In the genomic region with DNA sequence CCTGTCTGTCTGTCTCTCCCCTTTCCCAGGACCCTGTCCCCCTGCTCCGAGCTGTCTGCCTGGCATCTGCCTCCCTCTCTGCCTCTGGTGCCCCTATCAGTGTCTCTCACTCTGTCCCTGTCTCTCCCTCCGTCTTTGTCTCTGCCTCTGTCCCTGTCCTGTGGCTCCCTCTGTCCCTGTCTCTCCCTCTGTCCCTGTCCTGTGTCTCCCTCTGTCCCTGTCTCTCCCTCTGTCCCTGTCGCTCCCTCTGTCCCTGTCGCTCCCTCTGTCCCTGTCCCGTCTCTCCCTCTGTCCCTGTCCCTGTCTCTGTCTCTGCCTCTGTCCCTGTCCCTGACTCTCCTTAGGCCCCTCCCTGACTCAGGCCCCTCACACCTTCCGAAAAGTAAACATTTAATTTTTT, we compare ENCODE assay signal across 14 cellular contexts.
DNase-seq lines count a peak whose midpoint lies in the region; ATAC-seq, FAIRE-seq and TF ChIP-seq lines count a peak whose summit lies in the region.
"Had no signal": no experiment of that assay in that cellular context is flagged by ENCODE, and none has a peak within 500 bp of the region (broad histone marks: within the 10 kb centered on the region; RNA-seq: fewer than 3 reads in every experiment).

No MANE protein-coding gene starts in this region.

- H3K27me3 Mint-ChIP-seq in CD4-positive, alpha-beta memory T cell, result peaks cover 49 to 53% of the 10 kb centered on the region in 2 donors
- H3K27me3 Mint-ChIP-seq in central memory CD8-positive, alpha-beta T cell, result peaks cover 65% of the 10 kb centered on the region
- peaks cover 73% of the 10 kb centered on the region for H3K27me3 Mint-ChIP-seq in neural progenitor cell (ENCODE audit: insufficient read depth, low read depth)

- no peaks in the 10 kb centered on the region for H3K36me3 Mint-ChIP-seq in CD4-positive, alpha-beta memory T cell
- H3K36me3 Mint-ChIP-seq in central memory CD8-positive, alpha-beta T cell (ENCODE audit: insufficient read depth), result peaks cover 1% of the 10 kb centered on the region
- H3K36me3 Mint-ChIP-seq in neural progenitor cell, result no peaks in the 10 kb centered on the region
- H3K36me3 Mint-ChIP-seq: activated naive CD4-positive, alpha-beta T cell treated with anti-CD3 and anti-CD28 coated beads, Interleukin-2, amount 10 ng/mL, durations not matched to agents 7 days and 5 days had no signal

- intact Hi-C loops in CD4-positive, alpha-beta memory T cell (cut with micrococcal nuclease), result loop anchor here (2.0 kb wide), 2 partner anchors 72 to 208 kb away; no protein-coding TSS in a partner anchor
- intact Hi-C loops in upper lobe of right lung (cut with DNase I), result no loop called here

- POLR2A ChIA-PET in CD4-positive, alpha-beta memory T cell (lab: Charles Lee; ENCODE audit: partially characterized antibody), result no interaction called here

- peaks cover 22% of the 10 kb centered on the region for H4K20me1 ChIP-seq in neural progenitor cell (ENCODE audit: low read depth)

- H3K36me3 ChIP-seq in CD4-positive, alpha-beta memory T cell (ENCODE audit: insufficient read depth, low read length), result no peaks in the 10 kb centered on the region
- H3K36me3 ChIP-seq in HUES48 (ENCODE audit: control insufficient read depth, insufficient read depth, low read length) (no peaks in the 10 kb centered on the region), neural progenitor cell (no peaks in the 10 kb centered on the region), upper lobe of right lung (no peaks in the 10 kb centered on the region)
- H3K36me3 ChIP-seq: MG63 had no signal

- H3K9me3 ChIP-seq in CD4-positive, alpha-beta memory T cell (ENCODE audit: control insufficient read depth in 1 of 2, low read length in 2 of 2), result no peaks in the 10 kb centered on the region
- H3K9me3 ChIP-seq in HUES48 (ENCODE audit: control insufficient read depth, insufficient read depth, low read length) (no peaks in the 10 kb centered on the region), neural progenitor cell (ENCODE audit: low read depth) (no peaks in the 10 kb centered on the region), upper lobe of right lung (no peaks in the 10 kb centered on the region)
- H3K9me3 ChIP-seq: MG63 had no signal

- H3K4me2 ChIP-seq in neural progenitor cell, result peak overlapping the region; percentile 72

- H2AFZ ChIP-seq in neural progenitor cell (replicated peaks), result no peak overlapping the region

- H3F3A ChIP-seq in neural progenitor cell (ENCODE audit: low read depth), result no peaks in the 10 kb centered on the region

- CTCF ChIA-PET in CD4-positive, alpha-beta memory T cell (lab: Charles Lee; ENCODE audit: partially characterized antibody), result no interaction called here

- H3K27ac ChIP-seq in CD4-positive, alpha-beta memory T cell (ENCODE audit: low read depth, low read length), result no peak overlapping the region
- H3K27ac ChIP-seq in HUES48 (ENCODE audit: low read depth, low read length), result no peak overlapping the region
- H3K27ac ChIP-seq in neural progenitor cell, result no peak overlapping the region
- no peak overlapping the region for H3K27ac ChIP-seq in upper lobe of right lung

- ATAC-seq in central memory CD8-positive, alpha-beta T cell (replicated peaks; ENCODE audit: extremely low read depth, poor library complexity, severe bottlenecking), result no peak
- ATAC-seq in upper lobe of right lung, result no peak

- FAIRE-seq in GM12891 (lab: Jason Lieb, UNC), result no peak

- peaks cover 33% of the 10 kb centered on the region for H3K27me3 ChIP-seq in CD4-positive, alpha-beta memory T cell (ENCODE audit: insufficient read depth, low read length)
- peaks cover 72% of the 10 kb centered on the region for H3K27me3 ChIP-seq in HUES48 (ENCODE audit: control insufficient read depth, insufficient read depth, low read length)
- peaks cover 100% of the 10 kb centered on the region for H3K27me3 ChIP-seq in neural progenitor cell
- peaks cover 81% of the 10 kb centered on the region for H3K27me3 ChIP-seq in upper lobe of right lung

- H3K4me3 Mint-ChIP-seq in CD4-positive, alpha-beta memory T cell, result peak overlapping the region in 5 of 8 donors; percentile 41 to 78 (median 41)
- peak overlapping the region; percentile 40 for H3K4me3 Mint-ChIP-seq in central memory CD8-positive, alpha-beta T cell
- peak overlapping the region; percentile 48 for H3K4me3 Mint-ChIP-seq in neural progenitor cell
- H3K4me3 Mint-ChIP-seq: activated naive CD4-positive, alpha-beta T cell treated with anti-CD3 and anti-CD28 coated beads, Interleukin-2, amount 10 ng/mL, durations not matched to agents 7 days and 5 days had no signal

- H3K9ac ChIP-seq in HUES48 (ENCODE audit: low read depth, low read length) (no peak overlapping the region), neural progenitor cell (no peak overlapping the region)

- H3K4me1 Mint-ChIP-seq in CD4-positive, alpha-beta memory T cell, result peaks cover 1 to 9% (median 6%) of the 10 kb centered on the region in 4 donors
- H3K4me1 Mint-ChIP-seq in central memory CD8-positive, alpha-beta T cell, result peaks cover 9% of the 10 kb centered on the region
- peaks cover 3% of the 10 kb centered on the region for H3K4me1 Mint-ChIP-seq in neural progenitor cell

- H3K79me2 ChIP-seq in neural progenitor cell (ENCODE audit: low read depth), result no peaks in the 10 kb centered on the region

- TF ChIP-seq POLR2A in GM12891 (IDR thresholded peaks at IDR 0.05; ENCODE audit: low read depth, low read length), result no peak

- peak overlapping the region in 1 of 7 donors; percentile 6 for H3K27ac Mint-ChIP-seq in CD4-positive, alpha-beta memory T cell
- H3K27ac Mint-ChIP-seq in central memory CD8-positive, alpha-beta T cell (ENCODE audit: low read depth), result no peak overlapping the region
- no peak overlapping the region for H3K27ac Mint-ChIP-seq in neural progenitor cell
- H3K27ac Mint-ChIP-seq: activated naive CD4-positive, alpha-beta T cell treated with anti-CD3 and anti-CD28 coated beads, Interleukin-2, amount 10 ng/mL, durations not matched to agents 7 days and 5 days; naive thymus-derived CD4-positive, alpha-beta T cell had no signal

- peaks cover 5% of the 10 kb centered on the region for H3K4me1 ChIP-seq in CD4-positive, alpha-beta memory T cell (ENCODE audit: insufficient read depth, low read length)
- H3K4me1 ChIP-seq in HUES48 (ENCODE audit: control insufficient read depth, insufficient read depth, low read length) (peaks cover 17% of the 10 kb centered on the region), neural progenitor cell (peaks cover 4% of the 10 kb centered on the region), upper lobe of right lung (no peaks in the 10 kb centered on the region)

- no peak overlapping the region for H3K4me3 ChIP-seq in CD4-positive, alpha-beta memory T cell (ENCODE audit: low read length in 2 of 2)
- H3K4me3 ChIP-seq in HUES48 (ENCODE audit: low read depth, low read length) (peak overlapping the region; percentile 57), neural progenitor cell (peak overlapping the region; percentile 29), upper lobe of right lung (no peak overlapping the region)
- H3K4me3 ChIP-seq: MG63 had no signal

- peaks cover 0 to 3% (median 0%) of the 10 kb centered on the region in 8 donors for H3K9me3 Mint-ChIP-seq in CD4-positive, alpha-beta memory T cell
- no peaks in the 10 kb centered on the region for H3K9me3 Mint-ChIP-seq in central memory CD8-positive, alpha-beta T cell
- H3K9me3 Mint-ChIP-seq in neural progenitor cell, result no peaks in the 10 kb centered on the region
- H3K9me3 Mint-ChIP-seq: activated naive CD4-positive, alpha-beta T cell treated with anti-CD3 and anti-CD28 coated beads, Interleukin-2, amount 10 ng/mL, durations not matched to agents 7 days and 5 days had no signal

- TF ChIP-seq CTCF in neural progenitor cell (IDR thresholded peaks at IDR 0.05), result no peak
- TF ChIP-seq CTCF in upper lobe of right lung (IDR thresholded peaks at IDR 0.05), result no peak

- no peak for DNase-seq in CD4-positive, alpha-beta memory T cell
- no peak for DNase-seq in central memory CD8-positive, alpha-beta T cell (ENCODE audit: low spot score in 2 of 2)
- DNase-seq in neural progenitor cell (ENCODE audit: low spot score) (no peak), upper lobe of right lung (no peak), GM12891 (ENCODE audit: insufficient read length, low spot score) (no peak)
- no peak for DNase-seq in stimulated activated naive CD4-positive, alpha-beta T cell (lab: John Stamatoyannopoulos, UW)
- DNase-seq: cortex of kidney, DMS79 treated with DMSO at 0.1 percent for 48 hours, NCI-H1436, NCI-H2171 had no signal

TF ChIP-seq in GM12891, 5 proteins besides CTCF, POLR2A, EP300 and RAD21:
- TF ChIP-seq PAX5 (IDR thresholded peaks at IDR 0.05; ENCODE audit: insufficient read depth, low read length, severe bottlenecking) (no peak), POU2F2 (IDR thresholded peaks at IDR 0.05; ENCODE audit: low read depth, low read length) (no peak), TAF1 (IDR thresholded peaks at IDR 0.05; ENCODE audit: low read depth, low read length) (no peak), SPI1 (IDR thresholded peaks at IDR 0.05; ENCODE audit: low read depth, low read length) (no peak), POLR2AphosphoS5 (IDR thresholded peaks at IDR 0.05; ENCODE audit: low read depth, low read length) (no peak)

Comparison
In these comparisons a context has a peak if more than half of its experiments do, and no peak if none do; other contexts are left out.
1. H3K4me3 ChIP-seq: peak in HUES48 (single experiment) and neural progenitor cell (single experiment); none in CD4-positive, alpha-beta memory T cell (0 of 2) and upper lobe of right lung (single experiment).
2. Peak in every context shown above with its lines, with median percentiles within 50 percentile points of each other: H3K4me3 Mint-ChIP-seq.